ENCODE assay signal across 9 cellular contexts in genomic region chr20:47792021-47792618, GRCh38. TPM values are rescaled to one million over a fixed set of nuclear protein-coding genes. Genes with fewer than 3 reads are reported as not detected.
DNase-seq lines count a peak whose midpoint lies in the region; ATAC-seq and TF ChIP-seq lines count a peak whose summit lies in the region.
"Had no signal": no experiment of that assay in that cellular context is flagged by ENCODE, and none has a peak within 500 bp of the region (broad histone marks: within the 10 kb centered on the region; RNA-seq: fewer than 3 reads in every experiment).

No MANE protein-coding gene starts in this region.

- H3K27me3 ChIP-seq in vagina = no peaks in the 10 kb centered on the region

- no peaks in the 10 kb centered on the region for H3K9me3 Mint-ChIP-seq in activated naive CD8-positive, alpha-beta T cell treated with anti-CD3 and anti-CD28 coated beads, Interleukin-2, amount 50 U/mL, for 24 hours
- no peaks in the 10 kb centered on the region for H3K9me3 Mint-ChIP-seq in activated naive CD8-positive, alpha-beta T cell treated with anti-CD3 and anti-CD28 coated beads for 36 hours
- H3K9me3 Mint-ChIP-seq in brain = peaks cover 0 to 10% (median 0%) of the 10 kb centered on the region in 5 experiments
- H3K9me3 Mint-ChIP-seq in effector memory CD8-positive, alpha-beta T cell = no peaks in the 10 kb centered on the region

- H3K4me3 ChIP-seq in vagina = peak overlapping the region in 1 of 2 donors; percentile 22

- no peak for TF ChIP-seq POLR2A in vagina (IDR thresholded peaks at IDR 0.05)

- TF ChIP-seq CTCF in brain (conservative IDR thresholded peaks at IDR 0.05) (no peak), vagina (IDR thresholded peaks at IDR 0.05) (no peak)

- peak; percentile 24 for ATAC-seq in activated naive CD8-positive, alpha-beta T cell treated with anti-CD3 and anti-CD28 coated beads, Interleukin-2, amount 50 U/mL, for 24 hours
- ATAC-seq in effector memory CD8-positive, alpha-beta T cell (replicated peaks) = no peak

- intact Hi-C loops in vagina (cut with DNase I) = no loop called here

- H3K36me3 ChIP-seq in vagina = no peaks in the 10 kb centered on the region

- H3K27ac Mint-ChIP-seq in activated naive CD8-positive, alpha-beta T cell treated with anti-CD3 and anti-CD28 coated beads, Interleukin-2, amount 50 U/mL, for 24 hours = no peak overlapping the region
- no peak overlapping the region for H3K27ac Mint-ChIP-seq in activated naive CD8-positive, alpha-beta T cell treated with anti-CD3 and anti-CD28 coated beads for 36 hours
- H3K27ac Mint-ChIP-seq in brain = peak overlapping the region in 4 of 5 experiments; percentile 38 to 81 (median 62)
- no peak overlapping the region for H3K27ac Mint-ChIP-seq in effector memory CD8-positive, alpha-beta T cell

- H3K27ac ChIP-seq in vagina = peak overlapping the region; percentile 63

- no peak for DNase-seq in activated naive CD8-positive, alpha-beta T cell treated with anti-CD3 and anti-CD28 coated beads, Interleukin-2, amount 50 U/mL, for 24 hours
- no peak for DNase-seq in activated naive CD8-positive, alpha-beta T cell treated with anti-CD3 and anti-CD28 coated beads for 36 hours
- DNase-seq in kidney tubule cell (ENCODE audit: low spot score) (peak; percentile 81), vagina (ENCODE audit: extremely low spot score in 2 of 2) (peak in 1 of 2 donors; percentile 98), T-helper 1 cell (no peak)
- DNase-seq in effector memory CD8-positive, alpha-beta T cell = no peak
- DNase-seq in stimulated activated naive CD4-positive, alpha-beta T cell (lab: John Stamatoyannopoulos, UW) = no peak
- DNase-seq: activated CD4-positive, alpha-beta T cell treated with anti-CD3 and anti-CD28 coated beads, Interleukin-2, amount 50 U/mL, for 1 hour had no signal

- H3K4me3 Mint-ChIP-seq in activated naive CD8-positive, alpha-beta T cell treated with anti-CD3 and anti-CD28 coated beads, Interleukin-2, amount 50 U/mL, for 24 hours = no peak overlapping the region
- no peak overlapping the region for H3K4me3 Mint-ChIP-seq in activated naive CD8-positive, alpha-beta T cell treated with anti-CD3 and anti-CD28 coated beads for 36 hours
- peak overlapping the region in 1 of 5 experiments; percentile 38 for H3K4me3 Mint-ChIP-seq in brain
- no peak overlapping the region for H3K4me3 Mint-ChIP-seq in effector memory CD8-positive, alpha-beta T cell

- peaks cover 4% of the 10 kb centered on the region for H3K4me1 Mint-ChIP-seq in activated naive CD8-positive, alpha-beta T cell treated with anti-CD3 and anti-CD28 coated beads, Interleukin-2, amount 50 U/mL, for 24 hours
- no peaks in the 10 kb centered on the region for H3K4me1 Mint-ChIP-seq in activated naive CD8-positive, alpha-beta T cell treated with anti-CD3 and anti-CD28 coated beads for 36 hours
- H3K4me1 Mint-ChIP-seq in brain = peaks cover 44% of the 10 kb centered on the region
- no peaks in the 10 kb centered on the region for H3K4me1 Mint-ChIP-seq in effector memory CD8-positive, alpha-beta T cell (ENCODE audit: low read depth in 2 of 2)

- H3K27me3 Mint-ChIP-seq in activated naive CD8-positive, alpha-beta T cell treated with anti-CD3 and anti-CD28 coated beads, Interleukin-2, amount 50 U/mL, for 24 hours = peaks cover 15% of the 10 kb centered on the region
- peaks cover 8% of the 10 kb centered on the region for H3K27me3 Mint-ChIP-seq in activated naive CD8-positive, alpha-beta T cell treated with anti-CD3 and anti-CD28 coated beads for 36 hours
- peaks cover 29% of the 10 kb centered on the region for H3K27me3 Mint-ChIP-seq in brain
- peaks cover 39 to 59% of the 10 kb centered on the region in 2 donors for H3K27me3 Mint-ChIP-seq in effector memory CD8-positive, alpha-beta T cell

- H3K9me3 ChIP-seq in vagina = no peaks in the 10 kb centered on the region

- H3K4me1 ChIP-seq in vagina = peaks cover 65% of the 10 kb centered on the region

- H3K36me3 Mint-ChIP-seq in activated naive CD8-positive, alpha-beta T cell treated with anti-CD3 and anti-CD28 coated beads, Interleukin-2, amount 50 U/mL, for 24 hours (ENCODE audit: low read depth) = no peaks in the 10 kb centered on the region
- no peaks in the 10 kb centered on the region for H3K36me3 Mint-ChIP-seq in activated naive CD8-positive, alpha-beta T cell treated with anti-CD3 and anti-CD28 coated beads for 36 hours
- no peaks in the 10 kb centered on the region for H3K36me3 Mint-ChIP-seq in brain
- no peaks in the 10 kb centered on the region for H3K36me3 Mint-ChIP-seq in effector memory CD8-positive, alpha-beta T cell (ENCODE audit: insufficient read depth)

RNA-seq across cellular contexts. Expression of gene SULF2, which starts 6.8 kb away (rescaled TPM):
- under 1 TPM; 0.76 to 0.88 TPM for total RNA-seq in activated naive CD8-positive, alpha-beta T cell treated with anti-CD3 and anti-CD28 coated beads for 36 hours
- polyA plus RNA-seq in brain (ENCODE audit: insufficient read depth, low read depth, low replicate concordance) = 18.8 TPM
- 157 TPM for total RNA-seq in vagina

Comparison
In these comparisons a context has a peak if more than half of its experiments do, and no peak if none do; other contexts are left out.
1. H3K27ac Mint-ChIP-seq: peak in brain (4 of 5); none in activated naive CD8-positive, alpha-beta T cell treated with anti-CD3 and anti-CD28 coated beads, Interleukin-2, amount 50 U/mL, for 24 hours (single experiment), activated naive CD8-positive, alpha-beta T cell treated with anti-CD3 and anti-CD28 coated beads for 36 hours (single experiment) and effector memory CD8-positive, alpha-beta T cell (0 of 2).
2. RNA of gene SULF2, which starts 6.8 kb away (total RNA-seq): 157 TPM in vagina (single experiment); 0.76 to 0.88 TPM in activated naive CD8-positive, alpha-beta T cell treated with anti-CD3 and anti-CD28 coated beads for 36 hours; every median in the first group is over 10 times any median in the second.